In the genomic region with DNA sequence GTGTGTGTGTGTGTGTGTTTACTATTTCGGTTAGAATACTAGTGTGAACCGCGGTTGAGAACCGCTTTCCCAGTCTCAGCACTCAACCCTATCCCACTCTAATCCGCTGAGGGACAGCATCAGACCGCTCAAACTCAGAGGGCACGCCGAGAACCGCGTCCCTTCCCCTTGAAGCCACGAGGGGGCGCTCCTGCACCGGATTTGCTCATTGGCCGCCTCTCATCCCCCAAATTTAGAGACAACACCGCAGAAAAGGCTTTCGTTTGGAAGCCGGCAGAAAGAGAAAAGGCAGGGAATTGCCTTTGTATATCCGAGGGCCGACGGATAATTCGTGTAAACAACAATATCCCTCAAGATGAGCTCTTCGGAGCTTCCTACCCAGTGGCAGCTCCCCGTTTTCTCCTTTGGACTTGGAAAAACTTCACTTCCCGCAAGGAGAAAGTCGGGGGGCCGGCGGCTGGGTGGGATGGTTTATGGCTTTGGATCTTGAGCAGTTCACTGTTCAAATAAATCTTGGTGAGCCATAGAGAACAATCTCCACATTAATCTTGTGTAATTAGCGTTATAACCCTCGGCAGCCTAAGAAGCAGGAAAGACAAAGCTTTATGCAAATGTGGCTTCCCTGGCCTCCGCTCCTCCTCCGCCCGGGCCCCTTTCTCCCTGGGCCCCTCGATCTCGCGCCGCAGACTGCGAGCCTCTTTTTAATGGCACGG, we compare ENCODE assay signal across 8 cellular contexts.
DNase-seq lines count a peak whose midpoint lies in the region; ATAC-seq and TF ChIP-seq lines count a peak whose summit lies in the region.

No MANE protein-coding gene starts in this region.

- no peaks in the 10 kb centered on the region for H3K9me3 ChIP-seq in mucosa of rectum (ENCODE audit: control insufficient read depth in 2 of 2, low read length in 2 of 2)

- no peak overlapping the region for H3K27ac ChIP-seq in HL-60 (replicated peaks)
- H3K27ac ChIP-seq in mucosa of rectum (ENCODE audit: low read depth in 2 of 2, low read length in 2 of 2) = peak overlapping the region in 1 of 2 donors; percentile 12

- H3K27me3 ChIP-seq in HL-60 (ENCODE audit: insufficient read depth, poor library complexity, severe bottlenecking) = peaks cover 38% of the 10 kb centered on the region
- peaks cover 29 to 30% of the 10 kb centered on the region in 2 donors for H3K27me3 ChIP-seq in mucosa of rectum (ENCODE audit: control insufficient read depth in 2 of 2, insufficient read depth in 2 of 2, low read length in 2 of 2)

- TF ChIP-seq CTCF in HL-60 (IDR thresholded peaks at IDR 0.05; ENCODE audit: insufficient read depth, low read length) (peak; percentile 88), epithelial cell of esophagus (IDR thresholded peaks at IDR 0.05; ENCODE audit: insufficient read depth, low read depth, low read length, missing control alignments) (peak; percentile 99)

- H3K9ac ChIP-seq in mucosa of rectum (ENCODE audit: low read depth in 1 of 2, low read length in 2 of 2) = peak overlapping the region in 1 of 2 donors; percentile 29

- no peaks in the 10 kb centered on the region for H3K36me3 ChIP-seq in mucosa of rectum (ENCODE audit: control insufficient read depth in 2 of 2, insufficient read depth in 2 of 2, low read length in 2 of 2)

- H3K4me3 ChIP-seq in HL-60 (replicated peaks; ENCODE audit: insufficient read depth, low read length) (peak overlapping the region; percentile 44), epithelial cell of esophagus (ENCODE audit: low read length) (peak overlapping the region; percentile 51), mucosa of rectum (ENCODE audit: low read length in 2 of 2) (peak overlapping the region; percentile 46 to 67)

- peak; percentile 36 for ATAC-seq in GM19468 (IDR thresholded peaks at IDR 0.05; ENCODE audit: extremely low read depth, unreplicated experiment)

- DNase-seq in COLO829 (ENCODE audit: low spot score) (peak; percentile 65), HL-60 (ENCODE audit: low read depth in 1 of 2, low spot score in 1 of 2) (peak; percentile 21 to 63), NOMO-1 (lab: John Stamatoyannopoulos, UW; ENCODE audit: unreplicated experiment in 2 of 2) (peak; percentile 46 to 78), epithelial cell of esophagus (ENCODE audit: low read depth) (peak; percentile 63)
- DNase-seq in activated CD8-positive, alpha-beta memory T cell treated with anti-CD3 and anti-CD28 coated beads, Interleukin-2, amount 50 U/mL, for 4 hours = peak; percentile 50
- DNase-seq in stimulated activated CD8-positive, alpha-beta memory T cell treated with anti-CD3 and anti-CD28 coated beads, Interleukin-7, amount 100 ng/mL, for 24 hours (ENCODE audit: low read depth) = peak; percentile 44

- peaks cover 6 to 10% of the 10 kb centered on the region in 2 donors for H3K4me1 ChIP-seq in mucosa of rectum (ENCODE audit: control insufficient read depth in 2 of 2, insufficient read depth in 2 of 2, low read length in 2 of 2)
